In genomic region chr2:185942855-185943254, GRCh38 we compare ENCODE assay signal across 3 cellular contexts.
TF ChIP-seq lines count a peak whose summit lies in the region.

No MANE protein-coding gene starts in this region.

TF ChIP-seq in HCT116, 20 proteins besides CTCF, POLR2A, EP300 and RAD21:
- 0 out of 2 replicates have a peak, but pooled peaks have one; percentile 17 for TF ChIP-seq ZNF274 (IDR thresholded peaks at IDR 0.05; ENCODE audit: low read depth, low read length)
- no peak for TF ChIP-seq EZH2 (IDR thresholded peaks at IDR 0.05)

TF ChIP-seq in K562, 482 proteins besides CTCF, POLR2A, EP300 and RAD21:
- peak; percentile 82 for TF ChIP-seq ZNF274 (IDR thresholded peaks at IDR 0.05; ENCODE audit: borderline replicate concordance, low read depth, low read length)
- TF ChIP-seq CBX8 (IDR thresholded peaks at IDR 0.05; ENCODE audit: borderline replicate concordance, extremely low read depth, low read depth, low read length, poor library complexity, severe bottlenecking) = no peak
TF ChIP-seq in K562: peak in this region for 1.

TF ChIP-seq in H1, 55 proteins besides CTCF, POLR2A, EP300 and RAD21:
- TF ChIP-seq ZNF274 (IDR thresholded peaks at IDR 0.05; ENCODE audit: borderline replicate concordance, extremely low read depth, low read length) (peak; percentile 62; the same call in 1 of the 2 replicates), KDM4A (IDR thresholded peaks at IDR 0.05; ENCODE audit: low read depth, low read length, severe bottlenecking) (no peak)
